15 cellular contexts compared by ENCODE assay signal in genomic region chr4:122635205-122635604, GRCh38. TPM values are rescaled to one million over a fixed set of nuclear protein-coding genes. Genes with fewer than 3 reads are reported as not detected.
DNase-seq lines count a peak whose midpoint lies in the region; ATAC-seq and TF ChIP-seq lines count a peak whose summit lies in the region.
"Had no signal": no experiment of that assay in that cellular context is flagged by ENCODE, and none has a peak within 500 bp of the region (broad histone marks: within the 10 kb centered on the region; RNA-seq: fewer than 3 reads in every experiment).

No MANE protein-coding gene starts in this region.

- peak overlapping the region; percentile 8 for H3K27ac Mint-ChIP-seq in activated CD4-positive, alpha-beta memory T cell treated with anti-CD3 and anti-CD28 coated beads, Interleukin-2, amount 10 ng/mL, durations not matched to agents 7 days and 5 days
- H3K27ac Mint-ChIP-seq in MCF 10A (ENCODE audit: low read depth, unreplicated experiment), result no peak overlapping the region

- CTCF ChIA-PET in activated CD4-positive, alpha-beta memory T cell treated with anti-CD3 and anti-CD28 coated beads, Interleukin-2, amount 10 ng/mL, durations not matched to agents 7 days and 5 days (lab: Charles Lee), result no interaction called here
- CTCF ChIA-PET in MCF 10A (lab: Yijun Ruan, JAX), result interaction anchor here (0.8 kb wide), 2 partner anchors 10 to 536 kb away, joined by 3 to 4 read pairs; no protein-coding TSS in a partner anchor

- H3K9me3 Mint-ChIP-seq in activated CD4-positive, alpha-beta memory T cell treated with anti-CD3 and anti-CD28 coated beads, Interleukin-2, amount 10 ng/mL, durations not matched to agents 7 days and 5 days, result no peaks in the 10 kb centered on the region
- no peaks in the 10 kb centered on the region for H3K9me3 Mint-ChIP-seq in MCF 10A (ENCODE audit: unreplicated experiment)

- H3K36me3 Mint-ChIP-seq in activated CD4-positive, alpha-beta memory T cell treated with anti-CD3 and anti-CD28 coated beads, Interleukin-2, amount 10 ng/mL, durations not matched to agents 7 days and 5 days (ENCODE audit: low read depth), result no peaks in the 10 kb centered on the region
- no peaks in the 10 kb centered on the region for H3K36me3 Mint-ChIP-seq in MCF 10A (ENCODE audit: insufficient read depth, unreplicated experiment)

- H3K27me3 Mint-ChIP-seq in activated CD4-positive, alpha-beta memory T cell treated with anti-CD3 and anti-CD28 coated beads, Interleukin-2, amount 10 ng/mL, durations not matched to agents 7 days and 5 days, result no peaks in the 10 kb centered on the region
- no peaks in the 10 kb centered on the region for H3K27me3 Mint-ChIP-seq in MCF 10A (ENCODE audit: insufficient read depth, unreplicated experiment)

- in situ Hi-C loops in GM13976 (cut with MboI; ENCODE audit: low sequenced_read_pairs, unreplicated experiment), result no loop called here

- H3K4me3 Mint-ChIP-seq in activated CD4-positive, alpha-beta memory T cell treated with anti-CD3 and anti-CD28 coated beads, Interleukin-2, amount 10 ng/mL, durations not matched to agents 7 days and 5 days, result no peak overlapping the region
- no peak overlapping the region for H3K4me3 Mint-ChIP-seq in MCF 10A (ENCODE audit: unreplicated experiment)

- POLR2A ChIA-PET in activated CD4-positive, alpha-beta memory T cell treated with anti-CD3 and anti-CD28 coated beads, Interleukin-2, amount 10 ng/mL, durations not matched to agents 7 days and 5 days (lab: Charles Lee), result interaction anchor here (1.1 kb wide), 1 partner anchor 14 kb away, joined by 3 read pairs; the partner anchor contains the start of gene IL21
- POLR2A ChIA-PET in MCF 10A (lab: Yijun Ruan, JAX), result interaction anchor here (0.6 to 0.7 kb wide), 2 partner anchors 95 to 1437 kb away, joined by 3 read pairs; no protein-coding TSS in a partner anchor

- BruUV-seq in MCF 10A (replicated peaks; lab: Mats Ljungman, UMichigan), result no TSS peak

- DNase-seq in GM13976 (ENCODE audit: low spot score) (peak; percentile 26), MCF 10A (ENCODE audit: unreplicated experiment) (no peak), left lobe of liver (ENCODE audit: low spot score) (no peak)
- peak; percentile 36 for DNase-seq in activated CD4-positive, alpha-beta memory T cell treated with anti-CD3 and anti-CD28 coated beads, Interleukin-2, amount 10 ng/mL, durations not matched to agents 7 days and 5 days
- DNase-seq: activated T-cell treated with anti-CD3 and anti-CD28 coated beads, Interleukin-2, amount 50 U/mL, for 48 hours; body of pancreas; posterior cingulate gyrus had no signal

- peak; percentile 51 for ATAC-seq in GM19328 (IDR thresholded peaks at IDR 0.05; ENCODE audit: unreplicated experiment)
- ATAC-seq in HG03039 (IDR thresholded peaks at IDR 0.05; ENCODE audit: unreplicated experiment), result peak; percentile 58
- ATAC-seq in HG02571 (IDR thresholded peaks at IDR 0.05; ENCODE audit: unreplicated experiment), result no peak
- ATAC-seq in left lobe of liver, result no peak
- ATAC-seq in GM18907 (IDR thresholded peaks at IDR 0.05; ENCODE audit: unreplicated experiment), result no peak
- ATAC-seq: body of pancreas, Right ventricle myocardium inferior had no signal

- TF ChIP-seq CTCF in GM13976 (IDR thresholded peaks at IDR 0.05; ENCODE audit: borderline replicate concordance, control extremely low read depth, extremely low read depth, insufficient read depth, missing control alignments) (no peak), MCF 10A (IDR thresholded peaks at IDR 0.05; ENCODE audit: unreplicated experiment) (no peak)

- H3K4me1 Mint-ChIP-seq in activated CD4-positive, alpha-beta memory T cell treated with anti-CD3 and anti-CD28 coated beads, Interleukin-2, amount 10 ng/mL, durations not matched to agents 7 days and 5 days, result peaks cover 43% of the 10 kb centered on the region
- no peaks in the 10 kb centered on the region for H3K4me1 Mint-ChIP-seq in MCF 10A (ENCODE audit: insufficient read depth, unreplicated experiment)

- intact Hi-C loops in MCF 10A (cut with micrococcal nuclease), result no loop called here

RNA-seq across cellular contexts. Expression of gene IL21, which starts 14.3 kb away (rescaled TPM):
- 1 to 10 TPM; 2.8 to 3.1 TPM for total RNA-seq in activated CD4-positive, alpha-beta memory T cell treated with anti-CD3 and anti-CD28 coated beads, Interleukin-2, amount 10 ng/mL, durations not matched to agents 7 days and 5 days
- total RNA-seq in MCF 10A (2022) (not detected in 2 replicates), left lobe of liver (not detected)
- total RNA-seq: body of pancreas, M059J, mesenteric fat pad, NCI-H460, Right ventricle myocardium inferior had no signal

Comparison
In these comparisons a context has a peak if more than half of its experiments do, and no peak if none do; other contexts are left out.
1. DNase-seq: peak in GM13976 (single experiment) and activated CD4-positive, alpha-beta memory T cell treated with anti-CD3 and anti-CD28 coated beads, Interleukin-2, amount 10 ng/mL, durations not matched to agents 7 days and 5 days (single experiment); none in MCF 10A (single experiment) and left lobe of liver (single experiment).
2. ATAC-seq: peak in GM19328 (single experiment) and HG03039 (single experiment); none in HG02571 (single experiment), left lobe of liver (single experiment) and GM18907 (single experiment).